ENCODE assay signal across 8 cellular contexts in the genomic region with DNA sequence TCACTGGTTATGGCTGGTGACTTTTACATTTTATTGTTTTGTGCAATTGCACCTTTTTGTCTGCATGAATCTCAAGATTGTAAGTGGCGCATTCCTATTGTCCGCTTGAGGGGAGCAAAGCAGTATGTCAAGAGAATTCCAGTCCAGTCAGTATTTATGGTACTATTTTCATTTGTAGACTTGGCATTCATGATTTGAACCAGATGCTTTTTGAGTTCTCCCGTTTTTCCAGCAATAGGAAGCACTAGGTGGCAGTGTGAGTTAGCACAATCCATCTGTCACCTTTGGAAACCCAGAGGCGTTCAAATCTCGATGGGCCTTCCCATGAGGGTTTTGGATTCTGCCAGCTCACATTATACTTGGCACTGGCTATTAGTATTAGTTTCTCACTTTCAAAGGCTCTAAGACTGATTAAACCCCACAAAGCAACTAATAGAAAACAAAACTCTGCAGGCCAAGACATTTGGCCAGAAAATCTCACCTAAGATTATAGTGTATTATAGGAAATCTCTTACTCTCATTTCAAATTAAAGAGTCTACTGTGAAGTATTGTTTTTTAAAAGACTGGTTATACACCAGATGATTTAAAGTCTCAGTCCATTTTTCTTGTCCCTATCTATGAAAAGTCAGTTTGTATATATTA. TPM values are rescaled to one million over a fixed set of nuclear protein-coding genes. Genes with fewer than 3 reads are reported as not detected.
DNase-seq lines count a peak whose midpoint lies in the region; ATAC-seq and TF ChIP-seq lines count a peak whose summit lies in the region.

No MANE protein-coding gene starts in this region.

- peaks cover 15 to 22% of the 10 kb centered on the region in 2 donors for H3K36me3 ChIP-seq in stomach smooth muscle (ENCODE audit: control insufficient read depth in 2 of 2, insufficient read depth in 2 of 2, low read length in 2 of 2)

- H3K4me3 ChIP-seq in stomach smooth muscle (ENCODE audit: low read length in 2 of 2) = peak overlapping the region; percentile 83 to 85

- H3K9me3 ChIP-seq in stomach smooth muscle (ENCODE audit: control insufficient read depth in 2 of 2, low read length in 2 of 2) = no peaks in the 10 kb centered on the region

- no peak overlapping the region for H3K27ac ChIP-seq in stomach smooth muscle (ENCODE audit: low read length)

- H3K4me1 ChIP-seq in stomach smooth muscle (ENCODE audit: control insufficient read depth, insufficient read depth, low read length) = peaks cover 28% of the 10 kb centered on the region

- H3K4me3 Mint-ChIP-seq in HFFc6 = peak overlapping the region; percentile 91

- no peaks in the 10 kb centered on the region for H3K9me3 Mint-ChIP-seq in HFFc6

- H3K4me1 Mint-ChIP-seq in HFFc6 (ENCODE audit: low read depth) = peaks cover 36% of the 10 kb centered on the region

- peak overlapping the region; percentile 16 to 29 for H3K9ac ChIP-seq in stomach smooth muscle (ENCODE audit: low read length in 2 of 2)

- peaks cover 5% of the 10 kb centered on the region; the same call in 1 of the 2 replicates for H3K36me3 Mint-ChIP-seq in HFFc6 (ENCODE audit: low read depth)

- peak; percentile 70 for DNase-seq in D341Med (ENCODE audit: low spot score)
- DNase-seq in HFFc6 = peak; percentile 84
- DNase-seq in NCI-H526 (lab: John Stamatoyannopoulos, UW) = peak; percentile 69 to 85
- peak; percentile 95 for DNase-seq in cerebellar cortex (ENCODE audit: low spot score)
- peak; percentile 88 for DNase-seq in kidney glomerular epithelial cell (lab: John Stamatoyannopoulos, UW)

- H3K27me3 Mint-ChIP-seq in HFFc6 (ENCODE audit: insufficient read depth) = peaks cover 1% of the 10 kb centered on the region; the same call in 1 of the 2 replicates

- ATAC-seq in HG03139 (IDR thresholded peaks at IDR 0.05; ENCODE audit: unreplicated experiment) (no peak), GM18868 (IDR thresholded peaks at IDR 0.05; ENCODE audit: unreplicated experiment) (no peak)

- H3K27ac Mint-ChIP-seq in HFFc6 = peak overlapping the region; percentile 47; the same call in 1 of the 2 replicates

- TF ChIP-seq CTCF in HFFc6 (IDR thresholded peaks at IDR 0.05) = peak; percentile 85

- no peaks in the 10 kb centered on the region for H3K27me3 ChIP-seq in stomach smooth muscle (ENCODE audit: control insufficient read depth in 1 of 2, insufficient read depth in 2 of 2, low read length in 2 of 2)

RNA-seq across cellular contexts. Expression of gene DACT1, which starts 2.2 kb away (rescaled TPM):
- total RNA-seq in HFFc6 (2021; fragmentation: NEBNext Ultra II Directional; extraction: Animal tissue kit (Norgen Biotek cat#: 25700)) = 1 to 10 TPM; 3.9 to 4.9 (median 4.5) TPM
